9 cellular contexts compared by ENCODE assay signal in the genomic region with DNA sequence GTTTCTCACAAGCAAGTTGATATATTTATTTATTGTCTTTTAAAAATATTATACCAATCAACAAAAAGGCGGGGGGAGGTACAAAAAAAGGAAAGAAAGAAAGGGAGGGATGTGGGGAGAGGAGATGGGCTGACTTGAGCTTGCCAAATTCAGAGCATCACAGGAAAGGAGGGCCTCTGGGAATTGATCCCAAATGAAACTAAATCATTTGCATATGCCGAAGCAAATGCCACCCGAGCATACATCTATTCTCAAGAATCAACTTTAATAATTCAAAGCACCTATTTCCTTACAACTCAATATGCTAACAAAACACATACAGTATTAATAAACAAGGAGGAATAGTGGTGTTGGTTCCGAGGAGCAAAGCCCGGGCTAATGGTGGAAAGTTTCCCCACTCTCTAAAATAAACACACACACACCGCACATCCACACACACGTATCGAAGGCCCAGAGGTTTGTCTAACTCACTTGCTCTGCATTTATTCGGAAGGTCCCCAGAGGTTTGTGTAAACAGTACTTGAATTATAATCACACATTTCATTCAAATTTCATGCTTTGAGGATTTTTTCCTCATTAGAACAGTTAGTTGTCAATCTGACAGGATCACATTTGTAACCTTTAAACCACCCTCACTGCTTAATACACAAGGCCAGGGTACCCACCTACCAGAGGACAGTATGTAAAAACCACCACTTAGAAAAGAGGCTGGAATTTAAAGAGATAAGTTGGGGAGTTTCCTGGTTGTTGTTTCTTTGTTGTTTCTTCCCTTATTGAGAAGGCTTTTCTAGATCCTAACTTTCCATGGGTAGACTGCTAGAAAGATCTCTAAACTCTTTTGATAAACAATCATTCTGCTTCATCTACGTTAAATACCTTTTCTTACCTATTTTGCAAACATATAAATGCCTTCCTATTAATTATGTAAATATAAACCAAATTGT.
DNase-seq lines count a peak whose midpoint lies in the region; ATAC-seq, FAIRE-seq and TF ChIP-seq lines count a peak whose summit lies in the region.
"Had no signal": no experiment of that assay in that cellular context is flagged by ENCODE, and none has a peak within 500 bp of the region (broad histone marks: within the 10 kb centered on the region; RNA-seq: fewer than 3 reads in every experiment).

No MANE protein-coding gene starts in this region.

- H3K9ac ChIP-seq in Karpas-422 (ENCODE audit: low read length) (peak overlapping the region; percentile 69), GM12878 (ENCODE audit: control insufficient read depth, insufficient read depth, low read length) (peak overlapping the region; percentile 87)

- no peak overlapping the region for H2AFZ ChIP-seq in Karpas-422 (ENCODE audit: low read length)
- H2AFZ ChIP-seq in GM12878 (ENCODE audit: control insufficient read depth, low read depth, low read length), result peak overlapping the region; percentile 83

- RAD21 ChIA-PET in GM12878 (lab: Charles Lee; ENCODE audit: unreplicated experiment), result interaction anchor here (0.5 to 6.7 kb wide), 16 partner anchors 9 to 88 kb away, joined by 3 to 69 read pairs (median 11); no protein-coding TSS in a partner anchor

- SMC1A ChIA-PET in GM12878 (lab: Charles Lee; ENCODE audit: uncharacterized antibody, unreplicated experiment), result interaction anchor here (0.6 to 10.9 kb wide), 17 partner anchors 8 to 1099 kb away, joined by 3 to 157 read pairs (median 3); no protein-coding TSS in a partner anchor

- H3K27me3 ChIP-seq in Karpas-422 (ENCODE audit: low read length) (no peaks in the 10 kb centered on the region), GM12878 (replicated peaks in 1 of 2; ENCODE audit: control insufficient read depth in 2 of 2, insufficient read depth in 2 of 2, low read length in 1 of 2) (no peaks in the 10 kb centered on the region), foreskin keratinocyte (no peaks in the 10 kb centered on the region)

- H3K9me3 ChIP-seq in Karpas-422 (ENCODE audit: low read length), result no peaks in the 10 kb centered on the region
- no peaks in the 10 kb centered on the region for H3K9me3 ChIP-seq in GM12878 (replicated peaks; ENCODE audit: control insufficient read depth, insufficient read depth, low read length)

- TF ChIP-seq CTCF in AG10803 (conservative IDR thresholded peaks at IDR 0.05; ENCODE audit: low read length) (no peak), GM12878 (IDR thresholded peaks at IDR 0.05 in 2 of 3, conservative IDR thresholded peaks at IDR 0.05 in 1 of 3; ENCODE audit: control insufficient read depth in 2 of 3, extremely low read depth in 1 of 3, insufficient read depth in 1 of 3, low read depth in 3 of 3, low read length in 3 of 3) (no peak), foreskin keratinocyte (conservative IDR thresholded peaks at IDR 0.05) (no peak)

- no peak overlapping the region for H3K4me3 Mint-ChIP-seq in activated CD4-positive, alpha-beta memory T cell treated with anti-CD3 and anti-CD28 coated beads, Interleukin-2, amount 10 ng/mL, durations not matched to agents 7 days and 5 days
- H3K4me3 Mint-ChIP-seq: activated CD8-positive, alpha-beta T cell treated with anti-CD3 and anti-CD28 coated beads for 36 hours had no signal

- in situ Hi-C loops in GM12878 (cut with MboI), result loop anchor here (5.0 to 25.0 kb wide), 2 partner anchors 76 to 1061 kb away; a partner anchor contains a TSS

- no peak for ATAC-seq in GM12878
- no peak for ATAC-seq in activated CD4-positive, CD25-positive, alpha-beta regulatory T cell treated with anti-CD3 and anti-CD28 coated beads, Interleukin-2, amount 50 U/mL, for 24 hours
- no peak for ATAC-seq in GM21717 (IDR thresholded peaks at IDR 0.05; ENCODE audit: unreplicated experiment)
- no peak for ATAC-seq in foreskin keratinocyte

- no peak for TF ChIP-seq EP300 in GM12878 (IDR thresholded peaks at IDR 0.05; ENCODE audit: borderline replicate concordance in 1 of 2, control insufficient read depth in 1 of 2, low read depth in 2 of 2, low read length in 2 of 2)

- H3K4me1 Mint-ChIP-seq in activated CD4-positive, alpha-beta memory T cell treated with anti-CD3 and anti-CD28 coated beads, Interleukin-2, amount 10 ng/mL, durations not matched to agents 7 days and 5 days, result peaks cover 4% of the 10 kb centered on the region

- H3K27ac ChIP-seq in Karpas-422 (ENCODE audit: low read length) (peak overlapping the region; percentile 94), GM12878 (ENCODE audit: control insufficient read depth, insufficient read depth) (peak overlapping the region; percentile 84), foreskin keratinocyte (no peak overlapping the region)

- peaks cover 64% of the 10 kb centered on the region for H3K79me2 ChIP-seq in Karpas-422 (ENCODE audit: low read length)
- H3K79me2 ChIP-seq in GM12878 (ENCODE audit: control insufficient read depth, insufficient read depth, low read length), result peaks cover 39% of the 10 kb centered on the region

- H4K20me1 ChIP-seq in Karpas-422 (ENCODE audit: insufficient read depth, low read depth, low read length) (no peaks in the 10 kb centered on the region), GM12878 (ENCODE audit: control insufficient read depth, insufficient read depth) (no peaks in the 10 kb centered on the region)

- TF ChIP-seq POLR2A in GM12878 (IDR thresholded peaks at IDR 0.05; ENCODE audit: low read depth, low read length), result no peak

- H3K4me3 ChIP-seq in AG10803 (ENCODE audit: low read length) (peak overlapping the region; percentile 70), Karpas-422 (ENCODE audit: low read length) (peak overlapping the region; percentile 70), GM12878 (peak overlapping the region; percentile 91)

- no peaks in the 10 kb centered on the region for H3K36me3 Mint-ChIP-seq in activated CD4-positive, alpha-beta memory T cell treated with anti-CD3 and anti-CD28 coated beads, Interleukin-2, amount 10 ng/mL, durations not matched to agents 7 days and 5 days (ENCODE audit: low read depth)

- POLR2A ChIA-PET in GM12878 (lab: Charles Lee), result interaction anchor here (1.4 to 6.0 kb wide), 6 partner anchors 9 to 79 kb away, joined by 4 to 43 read pairs (median 8); no protein-coding TSS in a partner anchor
- POLR2A ChIA-PET in activated CD4-positive, alpha-beta memory T cell treated with anti-CD3 and anti-CD28 coated beads, Interleukin-2, amount 10 ng/mL, durations not matched to agents 7 days and 5 days (lab: Charles Lee), result no interaction called here

- no peak overlapping the region for H3K27ac Mint-ChIP-seq in activated CD4-positive, alpha-beta memory T cell treated with anti-CD3 and anti-CD28 coated beads, Interleukin-2, amount 10 ng/mL, durations not matched to agents 7 days and 5 days
- H3K27ac Mint-ChIP-seq: activated CD8-positive, alpha-beta T cell treated with anti-CD3 and anti-CD28 coated beads for 36 hours had no signal

- CTCF ChIA-PET in GM12878 (lab: Yijun Ruan, JAX), result interaction anchor here (0.6 to 4.0 kb wide), 11 partner anchors 11 to 93 kb away, joined by 3 to 20 read pairs (median 4); no protein-coding TSS in a partner anchor
- CTCF ChIA-PET in activated CD4-positive, alpha-beta memory T cell treated with anti-CD3 and anti-CD28 coated beads, Interleukin-2, amount 10 ng/mL, durations not matched to agents 7 days and 5 days (lab: Charles Lee), result no interaction called here

- intact Hi-C loops in GM12878 (cut with micrococcal nuclease; ENCODE audit: unreplicated experiment), result loop anchor here (5.0 kb wide), 3 partner anchors 41 to 1176 kb away; no protein-coding TSS in a partner anchor

- no peaks in the 10 kb centered on the region for H3K9me2 ChIP-seq in Karpas-422 (replicated peaks; ENCODE audit: insufficient read depth, low read length)

- peaks cover 37% of the 10 kb centered on the region for H3K27me3 Mint-ChIP-seq in activated CD4-positive, alpha-beta memory T cell treated with anti-CD3 and anti-CD28 coated beads, Interleukin-2, amount 10 ng/mL, durations not matched to agents 7 days and 5 days

- H3K4me2 ChIP-seq in Karpas-422 (ENCODE audit: low read depth, low read length, poor library complexity, severe bottlenecking) (peak overlapping the region; percentile 80), GM12878 (ENCODE audit: control insufficient read depth, insufficient read depth) (peak overlapping the region; percentile 97)

- H3K4me1 ChIP-seq in Karpas-422 (ENCODE audit: low read length), result peaks cover 69% of the 10 kb centered on the region
- peaks cover 9% of the 10 kb centered on the region for H3K4me1 ChIP-seq in GM12878 (ENCODE audit: control insufficient read depth, insufficient read depth, low read length)
- peaks cover 4% of the 10 kb centered on the region for H3K4me1 ChIP-seq in foreskin keratinocyte

- no peak for FAIRE-seq in GM12878 (lab: Jason Lieb, UNC)

- TF ChIP-seq RAD21 in GM12878 (IDR thresholded peaks at IDR 0.05; ENCODE audit: insufficient read depth, low read depth, low read length), result no peak

- BruUV-seq in GM12878 (replicated peaks; lab: Mats Ljungman, UMichigan), result no TSS peak

- H3K36me3 ChIP-seq in Karpas-422 (ENCODE audit: insufficient read depth, low read length) (no peaks in the 10 kb centered on the region), GM12878 (ENCODE audit: control insufficient read depth in 2 of 2, insufficient read depth in 2 of 2, low read length in 1 of 2) (no peaks in the 10 kb centered on the region)

- 1% methylated on average over 10 of the region's 10 CpGs for WGBS in GM12878 (ENCODE audit: insufficient coverage, insufficient replicate concordance, low lambda C conversion rate, missing lambda C conversion rate)

- no peaks in the 10 kb centered on the region for H3K9me3 Mint-ChIP-seq in activated CD4-positive, alpha-beta memory T cell treated with anti-CD3 and anti-CD28 coated beads, Interleukin-2, amount 10 ng/mL, durations not matched to agents 7 days and 5 days
- H3K9me3 Mint-ChIP-seq: activated CD8-positive, alpha-beta T cell treated with anti-CD3 and anti-CD28 coated beads for 36 hours had no signal

- DNase-seq in AG10803 (ENCODE audit: low read depth) (peak; percentile 72), Karpas-422 (peak; percentile 62), GM12878 (ENCODE audit: low read depth, low spot score) (no peak), myocyte (ENCODE audit: low read depth) (peak; percentile 27), foreskin keratinocyte (no peak)
- no peak for DNase-seq in activated CD4-positive, alpha-beta memory T cell treated with anti-CD3 and anti-CD28 coated beads, Interleukin-2, amount 10 ng/mL, durations not matched to agents 7 days and 5 days

TF ChIP-seq in GM12878, 131 proteins besides CTCF, POLR2A, EP300 and RAD21 (continues in another document):
- TF ChIP-seq ZSCAN29 (IDR thresholded peaks at IDR 0.05) (no peak), TCF7 (IDR thresholded peaks at IDR 0.05; ENCODE audit: borderline replicate concordance) (no peak)
- TF ChIP-seq, protein P1, sequence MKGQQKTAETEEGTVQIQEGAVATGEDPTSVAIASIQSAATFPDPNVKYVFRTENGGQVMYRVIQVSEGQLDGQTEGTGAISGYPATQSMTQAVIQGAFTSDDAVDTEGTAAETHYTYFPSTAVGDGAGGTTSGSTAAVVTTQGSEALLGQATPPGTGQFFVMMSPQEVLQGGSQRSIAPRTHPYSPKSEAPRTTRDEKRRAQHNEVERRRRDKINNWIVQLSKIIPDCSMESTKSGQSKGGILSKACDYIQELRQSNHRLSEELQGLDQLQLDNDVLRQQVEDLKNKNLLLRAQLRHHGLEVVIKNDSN (IDR thresholded peaks at IDR 0.05; ENCODE audit: borderline replicate concordance, extremely low read length, insufficient read depth, low read depth, low read length), result no peak

Comparison
In these comparisons a context has a peak if more than half of its experiments do, and no peak if none do; other contexts are left out.
1. DNase-seq: peak in AG10803 (single experiment), Karpas-422 (single experiment) and myocyte (single experiment); none in GM12878 (single experiment), activated CD4-positive, alpha-beta memory T cell treated with anti-CD3 and anti-CD28 coated beads, Interleukin-2, amount 10 ng/mL, durations not matched to agents 7 days and 5 days (single experiment) and foreskin keratinocyte (0 of 2).
2. Peak in every context shown above with its lines, with median percentiles within 50 percentile points of each other: H3K4me3 ChIP-seq.